Comparison of ENCODE assay signal across 22 cellular contexts in the genomic region with DNA sequence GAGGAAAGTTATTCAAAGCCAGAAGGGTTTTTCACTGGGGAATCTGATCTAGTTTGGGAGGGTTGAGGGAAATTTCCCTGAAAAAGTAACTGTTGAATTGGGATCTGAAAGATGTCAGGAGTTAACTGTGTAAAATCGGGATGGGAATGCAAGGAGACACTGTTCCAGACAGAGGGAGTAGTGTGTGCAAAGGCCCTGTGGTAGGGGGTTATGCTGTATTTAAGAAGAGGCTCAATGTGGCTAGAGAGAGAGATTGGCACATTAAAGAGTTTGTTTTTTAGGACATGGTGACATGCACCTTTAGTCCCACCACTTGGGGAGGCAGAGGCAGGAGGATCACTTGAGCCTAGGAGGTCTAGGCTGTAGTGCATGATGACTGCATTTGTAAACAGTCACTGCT. TPM values are rescaled to one million over a fixed set of nuclear protein-coding genes. Genes with fewer than 3 reads are reported as not detected.
A peak's percentile ranks its signal among the peaks of the same experiment; 100 is the strongest.
DNase-seq lines count a peak whose midpoint lies in the region; ATAC-seq, FAIRE-seq and TF ChIP-seq lines count a peak whose summit lies in the region.
"Had no signal": no experiment of that assay in that cellular context is flagged by ENCODE, and none has a peak within 500 bp of the region (broad histone marks: within the 10 kb centered on the region; RNA-seq: fewer than 3 reads in every experiment).

No MANE protein-coding gene starts in this region.

- TF ChIP-seq CTCF in RWPE2 (IDR thresholded peaks at IDR 0.05; ENCODE audit: poor library complexity, severe bottlenecking), result no peak
- no peak for TF ChIP-seq CTCF in bronchial epithelial cell (IDR thresholded peaks at IDR 0.05; ENCODE audit: insufficient read depth, low read length, severe bottlenecking)
- no peak for TF ChIP-seq CTCF in lower lobe of right lung (IDR thresholded peaks at IDR 0.05)
- TF ChIP-seq CTCF in hepatocyte (IDR thresholded peaks at IDR 0.05; ENCODE audit: poor library complexity), result no peak

- H3K4me3 ChIP-seq in RWPE2 (ENCODE audit: severe bottlenecking), result no peak overlapping the region
- no peak overlapping the region for H3K4me3 ChIP-seq in bronchial epithelial cell (ENCODE audit: low read depth, low read length)
- H3K4me3 ChIP-seq in lower lobe of right lung, result no peak overlapping the region
- H3K4me3 ChIP-seq in hepatocyte, result no peak overlapping the region
- H3K4me3 ChIP-seq: A549, GM23338 had no signal

- no peak for ATAC-seq in RWPE2 (ENCODE audit: low read depth)
- no peak for ATAC-seq in lower lobe of right lung
- no peak for ATAC-seq in HG03342 (IDR thresholded peaks at IDR 0.05; ENCODE audit: unreplicated experiment)
- ATAC-seq: A549, GM23338 had no signal

- in situ Hi-C loops in KBM-7 (cut with MboI; ENCODE audit: low pct_unique_long_range_greater_than_20kb, low sequenced_read_pairs), result no loop called here

- H3K36me3 ChIP-seq in RWPE2 (ENCODE audit: low read depth) (peaks cover 47% of the 10 kb centered on the region), bronchial epithelial cell (ENCODE audit: control insufficient read depth, insufficient read depth, low read length) (peaks cover 2% of the 10 kb centered on the region), lower lobe of right lung (no peaks in the 10 kb centered on the region), hepatocyte (replicated peaks; ENCODE audit: insufficient read depth, low read depth) (no peaks in the 10 kb centered on the region)
- H3K36me3 ChIP-seq: BE2C had no signal

- no peak overlapping the region for H2AFZ ChIP-seq in hepatocyte
- H2AFZ ChIP-seq: GM23338 had no signal

- 95% methylated on average over 1 of the region's 1 CpG for WGBS in hepatocyte (ENCODE audit: low lambda C conversion rate, missing lambda C conversion rate)

- no peaks in the 10 kb centered on the region for H3K9me2 ChIP-seq in hepatocyte (replicated peaks; ENCODE audit: insufficient read depth)

- H3K4me1 ChIP-seq in RWPE2 (ENCODE audit: insufficient read depth, poor library complexity, severe bottlenecking) (peaks cover 78% of the 10 kb centered on the region), lower lobe of right lung (no peaks in the 10 kb centered on the region), hepatocyte (ENCODE audit: insufficient read depth) (peaks cover 5% of the 10 kb centered on the region)
- H3K4me1 ChIP-seq: BE2C had no signal

- no peak overlapping the region for H3K4me2 ChIP-seq in hepatocyte
- H3K4me2 ChIP-seq: A549, GM23338 had no signal

- H3K27me3 ChIP-seq in RWPE2 (ENCODE audit: insufficient read depth, poor library complexity, severe bottlenecking) (no peaks in the 10 kb centered on the region), bronchial epithelial cell (ENCODE audit: control insufficient read depth, insufficient read depth, low read length) (no peaks in the 10 kb centered on the region), lower lobe of right lung (ENCODE audit: low read depth) (no peaks in the 10 kb centered on the region), hepatocyte (no peaks in the 10 kb centered on the region)
- H3K27me3 ChIP-seq: BE2C had no signal

- DNase-seq in RWPE2 (ENCODE audit: low spot score) (no peak), bronchial epithelial cell (ENCODE audit: low read depth) (no peak), lower lobe of right lung (peak; percentile 0), hepatocyte (ENCODE audit: low spot score) (no peak), KBM-7 (no peak)
- DNase-seq: BE2C; CD4-positive, alpha-beta memory T cell; COR-L47; DMS153; DMS79 treated with DMSO at 0.1 percent for 48 hours; EL; H9; HFFc6 had no signal

- intact Hi-C loops in lower lobe of right lung (cut with DNase I), result no loop called here

- no peaks in the 10 kb centered on the region for H4K20me1 ChIP-seq in hepatocyte (ENCODE audit: insufficient read depth, poor library complexity, severe bottlenecking)

- no peaks in the 10 kb centered on the region for H3K79me2 ChIP-seq in hepatocyte

- FAIRE-seq in bronchial epithelial cell (lab: Jason Lieb, UNC), result peak; percentile 82
- FAIRE-seq: A549, D721Med, G401.6, GM12891 had no signal

- H3K9me3 ChIP-seq in RWPE2 (ENCODE audit: severe bottlenecking) (no peaks in the 10 kb centered on the region), lower lobe of right lung (no peaks in the 10 kb centered on the region), hepatocyte (ENCODE audit: low read depth) (no peaks in the 10 kb centered on the region)
- H3K9me3 ChIP-seq: A549, BE2C had no signal

- H3K27ac ChIP-seq in RWPE2 (ENCODE audit: poor library complexity, severe bottlenecking) (peak overlapping the region; percentile 99), lower lobe of right lung (no peak overlapping the region), hepatocyte (no peak overlapping the region)
- H3K27ac ChIP-seq: A549, C4-2B had no signal

RNA-seq across cellular contexts. Expression of a gene that starts 16.9 kb away (rescaled TPM):
- 564 and 607 TPM in 2 replicates for total RNA-seq in bronchial epithelial cell
- total RNA-seq in lower lobe of right lung, result 3.4 TPM
- total RNA-seq in hepatocyte, result 73.2 and 77.6 TPM in 2 replicates
- 62.4 and 77.4 TPM in 2 replicates for polyA plus RNA-seq in hepatocyte
- polyA plus RNA-seq: AG04450; CD4-positive, alpha-beta memory T cell; IgD-negative memory B cell had no signal

Comparison
In these comparisons a context has a peak if more than half of its experiments do, and no peak if none do; other contexts are left out.
1. RNA of a gene that starts 16.9 kb away (total RNA-seq): 564 to 607 TPM in bronchial epithelial cell and 73.2 to 77.6 TPM in hepatocyte; 3.4 TPM in lower lobe of right lung (single experiment); every median in the first group is over 10 times any median in the second.